In the genomic region with DNA sequence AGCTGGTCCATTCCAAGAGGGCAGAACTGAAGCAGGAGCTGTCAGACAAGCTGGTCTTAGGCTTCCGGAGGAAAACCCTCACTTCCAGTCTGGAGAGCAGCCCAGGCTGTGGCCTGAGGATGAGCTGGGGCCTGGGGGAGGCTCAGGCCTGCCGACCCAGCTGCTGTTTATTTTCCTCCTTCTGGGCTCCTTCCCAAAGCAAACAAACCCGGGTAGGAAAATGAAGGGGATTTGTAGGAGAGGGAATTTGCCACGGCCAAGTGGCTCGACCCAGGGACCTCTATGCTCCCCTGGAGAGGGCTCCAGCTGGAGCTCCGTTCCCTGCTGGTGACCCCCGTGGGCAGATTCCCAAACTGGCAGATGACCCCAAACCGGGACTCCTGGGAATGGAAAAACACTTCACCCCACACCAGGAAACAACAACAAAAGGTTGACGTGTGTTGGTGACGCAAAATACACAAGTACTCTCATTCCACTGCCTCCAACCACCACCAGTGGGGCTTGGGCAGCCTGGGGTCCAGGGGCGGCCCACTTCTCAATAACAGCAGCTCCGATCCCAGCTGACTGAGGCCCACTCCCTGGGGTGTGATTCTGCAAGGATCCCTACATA, we compare ENCODE assay signal across 8 cellular contexts. TPM values are rescaled to one million over a fixed set of nuclear protein-coding genes. Genes with fewer than 3 reads are reported as not detected.
DNase-seq lines count a peak whose midpoint lies in the region; ATAC-seq and TF ChIP-seq lines count a peak whose summit lies in the region.

No MANE protein-coding gene starts in this region.

- 11% methylated on average over 5 of the region's 12 CpGs; no CpG with 5 or more reads in 1 of the 2 donors for WGBS in esophagus squamous epithelium, 2 donors

- no peak for TF ChIP-seq POLR2A in esophagus squamous epithelium (IDR thresholded peaks at IDR 0.05)

- CTCF ChIA-PET in CD8-positive, alpha-beta memory T cell (lab: Charles Lee): interaction anchor here (1.3 kb wide), 2 partner anchors 8 to 24 kb away, joined by 4 read pairs; a partner anchor contains a TSS

- TF ChIP-seq CTCF in esophagus squamous epithelium (IDR thresholded peaks at IDR 0.05): peak in 1 of 6 experiments; percentile 18
- TF ChIP-seq CTCF in nephron progenitor cell (IDR thresholded peaks at IDR 0.05): no peak

- peaks cover 43% of the 10 kb centered on the region for H3K36me3 ChIP-seq in NT2/D1 (ENCODE audit: insufficient read depth, insufficient read length, low read length)
- H3K36me3 ChIP-seq in esophagus squamous epithelium: peaks cover 0 to 33% (median 0%) of the 10 kb centered on the region in 3 donors
- H3K36me3 ChIP-seq in CD8-positive, alpha-beta memory T cell (ENCODE audit: insufficient read depth, low read length): no peaks in the 10 kb centered on the region

- no peak for ATAC-seq in GM21360 (IDR thresholded peaks at IDR 0.05; ENCODE audit: unreplicated experiment)
- ATAC-seq in GM21526 (IDR thresholded peaks at IDR 0.05; ENCODE audit: low FRiP score, unreplicated experiment): no peak

- H3K9me3 ChIP-seq in NT2/D1 (ENCODE audit: insufficient read depth, low read length): no peaks in the 10 kb centered on the region
- H3K9me3 ChIP-seq in esophagus squamous epithelium: no peaks in the 10 kb centered on the region
- H3K9me3 ChIP-seq in CD8-positive, alpha-beta memory T cell (ENCODE audit: low read length): no peaks in the 10 kb centered on the region

- H3K27me3 Mint-ChIP-seq in nephron progenitor cell (ENCODE audit: low read depth, poor library complexity): no peaks in the 10 kb centered on the region
- peaks cover 4 to 29% of the 10 kb centered on the region in 2 donors for H3K27me3 Mint-ChIP-seq in CD8-positive, alpha-beta memory T cell

- peak overlapping the region; percentile 51 for H3K9ac ChIP-seq in NT2/D1 (ENCODE audit: insufficient read length, low read depth)

- H3K4me3 ChIP-seq in NT2/D1 (ENCODE audit: insufficient read length, low read depth) (no peak overlapping the region), esophagus squamous epithelium (peak overlapping the region in 2 of 4 donors; percentile 13 to 21)
- H3K4me3 ChIP-seq in CD8-positive, alpha-beta memory T cell (ENCODE audit: low read length): no peak overlapping the region

- peak overlapping the region; percentile 88 to 99 (median 95) for H3K27ac ChIP-seq in esophagus squamous epithelium
- no peak overlapping the region for H3K27ac ChIP-seq in CD8-positive, alpha-beta memory T cell (ENCODE audit: low read depth, low read length)

- no peaks in the 10 kb centered on the region for H3K9me3 Mint-ChIP-seq in nephron progenitor cell
- H3K9me3 Mint-ChIP-seq in CD8-positive, alpha-beta memory T cell: peaks cover 0 to 2% (median 0%) of the 10 kb centered on the region in 5 donors

- H3K4me1 ChIP-seq in NT2/D1 (ENCODE audit: insufficient read depth, insufficient read length) (peaks cover 45% of the 10 kb centered on the region), esophagus squamous epithelium (peaks cover 54 to 100% (median 91%) of the 10 kb centered on the region in 3 donors)
- H3K4me1 ChIP-seq in CD8-positive, alpha-beta memory T cell (ENCODE audit: insufficient read depth, low read length): no peaks in the 10 kb centered on the region

- H3K27me3 ChIP-seq in NT2/D1 (ENCODE audit: insufficient read depth, insufficient read length) (no peaks in the 10 kb centered on the region), esophagus squamous epithelium (no peaks in the 10 kb centered on the region)
- H3K27me3 ChIP-seq in CD8-positive, alpha-beta memory T cell (ENCODE audit: insufficient read depth, low read length, poor library complexity, severe bottlenecking): no peaks in the 10 kb centered on the region

- POLR2A ChIA-PET in CD8-positive, alpha-beta memory T cell (lab: Charles Lee): no interaction called here

- no peak overlapping the region for H3K4me3 Mint-ChIP-seq in nephron progenitor cell
- H3K4me3 Mint-ChIP-seq in CD8-positive, alpha-beta memory T cell: no peak overlapping the region

- H3K36me3 Mint-ChIP-seq in nephron progenitor cell (ENCODE audit: low read depth): peaks cover 28% of the 10 kb centered on the region
- no peaks in the 10 kb centered on the region for H3K36me3 Mint-ChIP-seq in CD8-positive, alpha-beta memory T cell

- H3K27ac Mint-ChIP-seq in nephron progenitor cell: peak overlapping the region; percentile 93
- H3K27ac Mint-ChIP-seq in CD8-positive, alpha-beta memory T cell: no peak overlapping the region

- peaks cover 81% of the 10 kb centered on the region for H3K4me1 Mint-ChIP-seq in nephron progenitor cell
- no peaks in the 10 kb centered on the region for H3K4me1 Mint-ChIP-seq in CD8-positive, alpha-beta memory T cell

- intact Hi-C loops in esophagus squamous epithelium (cut with DNase I): no loop called here

- DNase-seq in GM04504 (ENCODE audit: low read depth) (peak; percentile 50), NT2/D1 (ENCODE audit: low read depth, low spot score) (no peak), esophagus squamous epithelium (lab: John Stamatoyannopoulos, UW) (no peak), nephron progenitor cell (no peak), MV-4-11 (lab: John Stamatoyannopoulos, UW) (no peak)
- no peak for DNase-seq in CD8-positive, alpha-beta memory T cell

RNA-seq across cellular contexts. Expression of a gene that starts 8.8 kb away (rescaled TPM):
- total RNA-seq in esophagus squamous epithelium: 1,000 to 10,000 TPM in 2 of 4 donors, 100 to 1,000 TPM in 2; 709 to 2,355 (median 1,148) TPM
- under 1 TPM; 0.33 to 0.35 TPM for total RNA-seq in CD8-positive, alpha-beta memory T cell
- not detected for polyA plus RNA-seq in CD8-positive, alpha-beta memory T cell

RNA-seq across cellular contexts. Expression of a gene that starts 34.1 kb away (rescaled TPM):
- total RNA-seq in esophagus squamous epithelium: 1 to 10 TPM; 2.4 to 7.1 (median 3.7) TPM
- 1 to 10 TPM; 2.6 to 3.7 TPM for total RNA-seq in CD8-positive, alpha-beta memory T cell
- polyA plus RNA-seq in CD8-positive, alpha-beta memory T cell: 5.4 TPM

RNA-seq across cellular contexts. Expression of a gene that starts 35.1 kb away (rescaled TPM):
- total RNA-seq in esophagus squamous epithelium: 10 to 100 TPM in 2 of 4 donors, 1 to 10 TPM in 1, under 1 TPM in 1; 0.19 to 21.4 (median 8.4) TPM
- total RNA-seq in CD8-positive, alpha-beta memory T cell: 1 to 10 TPM; 1.4 to 1.5 TPM
- not detected for polyA plus RNA-seq in CD8-positive, alpha-beta memory T cell

RNA-seq across cellular contexts. Expression of a gene that starts 43.2 kb away (rescaled TPM):
- total RNA-seq in esophagus squamous epithelium: under 1 TPM; 0.34 to 0.94 (median 0.53) TPM
- under 1 TPM; 0.13 to 0.18 TPM for total RNA-seq in CD8-positive, alpha-beta memory T cell
- not detected for polyA plus RNA-seq in CD8-positive, alpha-beta memory T cell

RNA-seq across cellular contexts. Expression of a gene that starts 58.3 kb away (rescaled TPM):
- 10 to 100 TPM; 23.8 to 45.4 (median 30.5) TPM for total RNA-seq in esophagus squamous epithelium
- total RNA-seq in CD8-positive, alpha-beta memory T cell: 10 to 100 TPM; 48.5 to 50.2 TPM
- 45.0 TPM for polyA plus RNA-seq in CD8-positive, alpha-beta memory T cell

Comparison
In these comparisons a context has a peak if more than half of its experiments do, and no peak if none do; other contexts are left out.
1. RNA of a gene that starts 8.8 kb away (total RNA-seq): 709 to 2,355 TPM in esophagus squamous epithelium; 0.33 to 0.35 TPM in CD8-positive, alpha-beta memory T cell; every median in the first group is over 100 times any median in the second.